Comparison of ENCODE assay signal across 17 cellular contexts in the genomic region with DNA sequence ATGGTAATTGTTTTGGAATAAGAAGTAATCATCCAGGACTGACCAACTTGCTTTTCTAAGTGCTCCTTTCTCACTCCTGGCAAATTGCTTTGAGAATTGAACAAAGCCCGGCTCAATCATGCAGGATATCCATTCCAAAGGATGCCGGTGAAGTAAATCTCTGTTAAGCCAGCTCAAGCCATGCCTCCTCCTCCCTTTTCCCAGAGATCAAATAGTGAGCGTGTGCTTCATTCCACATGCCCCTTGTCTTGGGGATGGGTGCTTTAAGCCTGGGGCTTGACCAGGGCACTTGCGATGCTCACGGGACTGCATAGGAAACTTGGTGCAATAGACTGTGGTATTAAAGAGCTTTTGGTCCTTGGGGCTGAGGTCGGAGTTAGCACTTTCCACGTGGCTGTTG.
DNase-seq lines count a peak whose midpoint lies in the region; ATAC-seq and TF ChIP-seq lines count a peak whose summit lies in the region.
"Had no signal": no experiment of that assay in that cellular context is flagged by ENCODE, and none has a peak within 500 bp of the region (broad histone marks: within the 10 kb centered on the region; RNA-seq: fewer than 3 reads in every experiment).

No MANE protein-coding gene starts in this region.

- no peak for DNase-seq in GM23338 (ENCODE audit: low spot score)
- DNase-seq in ecto neural progenitor cell (ENCODE audit: low spot score) = peak; percentile 68
- DNase-seq in neural progenitor cell (ENCODE audit: low spot score) = peak; percentile 73
- no peak for DNase-seq in psoas muscle
- DNase-seq in stimulated activated naive CD8-positive, alpha-beta T cell treated with anti-CD3 and anti-CD28 coated beads, Interleukin-15, amount 100 ng/mL, for 72 hours = no peak
- DNase-seq: 8988T; ACHN; BE2C; Caco-2; Calu3; CD4-positive, alpha-beta T cell; CD8-positive, alpha-beta T cell; DMS79 treated with DMSO at 0.1 percent for 48 hours; GF-D8 had no signal

- H3K79me2 ChIP-seq in GM23338 (replicated peaks; ENCODE audit: insufficient read depth) = no peaks in the 10 kb centered on the region
- no peaks in the 10 kb centered on the region for H3K79me2 ChIP-seq in neural progenitor cell (ENCODE audit: low read depth)

- H3K4me2 ChIP-seq in GM23338 (no peak overlapping the region), neural progenitor cell (peak overlapping the region; percentile 7)
- H3K4me2 ChIP-seq: BLaER1 had no signal

- H4K20me1 ChIP-seq in GM23338 (replicated peaks; ENCODE audit: insufficient read depth) = no peaks in the 10 kb centered on the region
- no peaks in the 10 kb centered on the region for H4K20me1 ChIP-seq in neural progenitor cell (ENCODE audit: low read depth)
- H4K20me1 ChIP-seq: BLaER1 had no signal

- TF ChIP-seq CTCF in GM23338 (conservative IDR thresholded peaks at IDR 0.05; ENCODE audit: low read depth in 2 of 2) (no peak), neural progenitor cell (IDR thresholded peaks at IDR 0.05) (no peak), psoas muscle (IDR thresholded peaks at IDR 0.05) (no peak)

- H3K4me3 ChIP-seq in GM23338 (no peak overlapping the region), neural progenitor cell (no peak overlapping the region), psoas muscle (no peak overlapping the region)
- H3K4me3 ChIP-seq: BLaER1, GM12878 had no signal

- no peaks in the 10 kb centered on the region for H3K27me3 ChIP-seq in GM23338 (ENCODE audit: insufficient read depth)
- no peaks in the 10 kb centered on the region for H3K27me3 ChIP-seq in neural progenitor cell
- no peaks in the 10 kb centered on the region for H3K27me3 ChIP-seq in psoas muscle (ENCODE audit: insufficient read depth in 3 of 3, low read length in 2 of 3)
- H3K27me3 ChIP-seq: BE2C, BLaER1 had no signal

- H3K4me3 Mint-ChIP-seq in GM23338 (no peak overlapping the region), neural progenitor cell (no peak overlapping the region)
- H3K4me3 Mint-ChIP-seq in stimulated activated naive CD8-positive, alpha-beta T cell treated with anti-CD3 and anti-CD28 coated beads, Interleukin-15, amount 100 ng/mL, for 72 hours = no peak overlapping the region
- H3K4me3 Mint-ChIP-seq: CD4-positive, alpha-beta T cell; CD8-positive, alpha-beta T cell had no signal

- H3K9me3 Mint-ChIP-seq in GM23338 (no peaks in the 10 kb centered on the region), neural progenitor cell (no peaks in the 10 kb centered on the region)
- no peaks in the 10 kb centered on the region for H3K9me3 Mint-ChIP-seq in stimulated activated naive CD8-positive, alpha-beta T cell treated with anti-CD3 and anti-CD28 coated beads, Interleukin-15, amount 100 ng/mL, for 72 hours
- H3K9me3 Mint-ChIP-seq: CD4-positive, alpha-beta T cell; CD8-positive, alpha-beta T cell had no signal

- no peaks in the 10 kb centered on the region for H3K27me3 Mint-ChIP-seq in GM23338 (ENCODE audit: insufficient read depth, low read depth, poor library complexity)
- peaks cover 5% of the 10 kb centered on the region for H3K27me3 Mint-ChIP-seq in neural progenitor cell (ENCODE audit: insufficient read depth, low read depth)
- peaks cover 33% of the 10 kb centered on the region for H3K27me3 Mint-ChIP-seq in stimulated activated naive CD8-positive, alpha-beta T cell treated with anti-CD3 and anti-CD28 coated beads, Interleukin-15, amount 100 ng/mL, for 72 hours

- H3K9me3 ChIP-seq in neural progenitor cell (ENCODE audit: low read depth) (no peaks in the 10 kb centered on the region), psoas muscle (no peaks in the 10 kb centered on the region)
- H3K9me3 ChIP-seq: BE2C, BLaER1, Caco-2 had no signal

- intact Hi-C loops in psoas muscle (cut with DNase I) = no loop called here

- 50 to 57% (median 53%) methylated on average over 7 of the region's 7 CpGs for WGBS in psoas muscle, 3 donors

- H2AFZ ChIP-seq in GM23338 (peak overlapping the region; percentile 56; the same call in 1 of the 2 replicates), neural progenitor cell (replicated peaks) (no peak overlapping the region)

- H3K4me1 ChIP-seq in GM23338 (ENCODE audit: insufficient read depth) (no peaks in the 10 kb centered on the region; the same call in 1 of the 2 replicates), neural progenitor cell (peaks cover 7% of the 10 kb centered on the region), psoas muscle (no peaks in the 10 kb centered on the region)
- H3K4me1 ChIP-seq: BLaER1, Caco-2 had no signal

- H3K27ac Mint-ChIP-seq in GM23338 (no peak overlapping the region), neural progenitor cell (no peak overlapping the region)
- H3K27ac Mint-ChIP-seq in stimulated activated naive CD8-positive, alpha-beta T cell treated with anti-CD3 and anti-CD28 coated beads, Interleukin-15, amount 100 ng/mL, for 72 hours = no peak overlapping the region
- H3K27ac Mint-ChIP-seq: CD4-positive, alpha-beta T cell; CD8-positive, alpha-beta T cell had no signal

- H3K9me2 ChIP-seq in GM23338 (ENCODE audit: insufficient read depth) = peaks cover 14% of the 10 kb centered on the region; the same call in 1 of the 2 replicates

- no peaks in the 10 kb centered on the region for H3K4me1 Mint-ChIP-seq in GM23338
- peaks cover 18% of the 10 kb centered on the region for H3K4me1 Mint-ChIP-seq in neural progenitor cell
- no peaks in the 10 kb centered on the region for H3K4me1 Mint-ChIP-seq in stimulated activated naive CD8-positive, alpha-beta T cell treated with anti-CD3 and anti-CD28 coated beads, Interleukin-15, amount 100 ng/mL, for 72 hours

- ATAC-seq in GM23338 (no peak), GM18909 (IDR thresholded peaks at IDR 0.05; ENCODE audit: poor library complexity, unreplicated experiment) (no peak), psoas muscle (no peak)
- ATAC-seq in stimulated activated naive CD8-positive, alpha-beta T cell treated with anti-CD3 and anti-CD28 coated beads, Interleukin-15, amount 100 ng/mL, for 72 hours = no peak
- ATAC-seq: CD8-positive, alpha-beta T cell; GM12878 had no signal

- H3K9ac ChIP-seq in neural progenitor cell = no peak overlapping the region
- H3K9ac ChIP-seq: BLaER1 had no signal

- no peaks in the 10 kb centered on the region for H3K36me3 ChIP-seq in GM23338 (ENCODE audit: insufficient read depth)
- H3K36me3 ChIP-seq in neural progenitor cell = no peaks in the 10 kb centered on the region
- no peaks in the 10 kb centered on the region for H3K36me3 ChIP-seq in psoas muscle (ENCODE audit: insufficient read depth in 1 of 2, low read depth in 1 of 2)
- H3K36me3 ChIP-seq: BE2C, BLaER1 had no signal

- H3F3A ChIP-seq in GM23338 (replicated peaks; ENCODE audit: low read depth) = no peaks in the 10 kb centered on the region
- H3F3A ChIP-seq in neural progenitor cell (ENCODE audit: low read depth) = peaks cover 9% of the 10 kb centered on the region

- H3K36me3 Mint-ChIP-seq in GM23338 (ENCODE audit: low read depth) (no peaks in the 10 kb centered on the region), neural progenitor cell (no peaks in the 10 kb centered on the region)
- H3K36me3 Mint-ChIP-seq: CD8-positive, alpha-beta T cell had no signal

- H3K27ac ChIP-seq in GM23338 (ENCODE audit: low read depth) (no peak overlapping the region), neural progenitor cell (no peak overlapping the region), psoas muscle (no peak overlapping the region)
- H3K27ac ChIP-seq: BLaER1 had no signal

TF ChIP-seq in GM23338, 12 proteins besides CTCF, POLR2A, EP300 and RAD21 (continues in another document):
- TF ChIP-seq JUNB (IDR thresholded peaks at IDR 0.05; ENCODE audit: unreplicated experiment) (no peak), POLR2AphosphoS5 (IDR thresholded peaks at IDR 0.05; ENCODE audit: low read depth) (no peak), EZH2 (IDR thresholded peaks at IDR 0.05; ENCODE audit: low read depth, unreplicated experiment) (no peak)
- TF ChIP-seq, protein P1, sequence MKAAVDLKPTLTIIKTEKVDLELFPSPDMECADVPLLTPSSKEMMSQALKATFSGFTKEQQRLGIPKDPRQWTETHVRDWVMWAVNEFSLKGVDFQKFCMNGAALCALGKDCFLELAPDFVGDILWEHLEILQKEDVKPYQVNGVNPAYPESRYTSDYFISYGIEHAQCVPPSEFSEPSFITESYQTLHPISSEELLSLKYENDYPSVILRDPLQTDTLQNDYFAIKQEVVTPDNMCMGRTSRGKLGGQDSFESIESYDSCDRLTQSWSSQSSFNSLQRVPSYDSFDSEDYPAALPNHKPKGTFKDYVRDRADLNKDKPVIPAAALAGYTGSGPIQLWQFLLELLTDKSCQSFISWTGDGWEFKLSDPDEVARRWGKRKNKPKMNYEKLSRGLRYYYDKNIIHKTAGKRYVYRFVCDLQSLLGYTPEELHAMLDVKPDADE (IDR thresholded peaks at IDR 0.05) = no peak

Comparison
In these comparisons a context has a peak if more than half of its experiments do, and no peak if none do; other contexts are left out.
1. DNase-seq: peak in ecto neural progenitor cell (single experiment) and neural progenitor cell (single experiment); none in GM23338 (single experiment), psoas muscle (0 of 2) and stimulated activated naive CD8-positive, alpha-beta T cell treated with anti-CD3 and anti-CD28 coated beads, Interleukin-15, amount 100 ng/mL, for 72 hours (0 of 2).